Comparison of ENCODE assay signal across 8 cellular contexts in the genomic region with DNA sequence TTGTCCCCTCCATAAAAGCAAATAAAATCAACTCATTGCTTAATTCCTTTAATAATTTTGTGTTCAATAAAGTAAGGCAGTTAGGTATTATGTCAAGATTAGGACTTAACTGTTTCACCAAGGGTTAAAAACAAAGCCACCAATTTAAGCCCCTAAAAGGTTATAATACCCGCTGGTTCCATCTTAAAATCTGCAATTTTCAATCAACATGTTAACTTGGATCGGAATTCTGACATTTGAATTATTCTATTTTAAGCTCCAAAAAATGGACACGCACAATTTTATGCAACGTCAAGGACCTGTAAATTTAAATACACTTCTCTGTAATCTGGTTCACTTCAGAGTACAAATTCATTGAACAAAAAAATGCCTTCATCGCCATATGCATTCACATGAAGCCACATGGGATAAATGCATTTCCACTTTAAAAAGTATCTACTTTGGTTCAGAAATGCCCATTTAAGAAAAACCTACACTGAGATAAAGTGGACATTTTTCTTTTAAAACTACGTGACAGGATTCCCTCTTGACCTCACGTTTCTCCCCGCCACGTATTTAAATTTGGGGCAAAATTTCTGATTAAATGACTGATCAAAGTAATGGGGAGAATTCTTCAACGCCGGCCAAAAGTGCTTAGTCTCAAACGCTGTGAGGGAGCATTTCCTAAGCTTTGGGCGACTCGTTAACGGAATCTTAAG.
DNase-seq lines count a peak whose midpoint lies in the region; ATAC-seq lines count a peak whose summit lies in the region.

No MANE protein-coding gene starts in this region.

- H3K36me3 Mint-ChIP-seq in activated naive CD8-positive, alpha-beta T cell treated with anti-CD3 and anti-CD28 coated beads, Interleukin-2, amount 50 U/mL, for 24 hours (ENCODE audit: low read depth), result peaks cover 4% of the 10 kb centered on the region

- ATAC-seq in activated naive CD8-positive, alpha-beta T cell treated with anti-CD3 and anti-CD28 coated beads, Interleukin-2, amount 50 U/mL, for 24 hours, result no peak

- H3K36me3 ChIP-seq in BLaER1 (peaks cover 4% of the 10 kb centered on the region; the same call in 1 of the 2 replicates), HUES6 (ENCODE audit: control insufficient read depth, insufficient read depth, low read length) (no peaks in the 10 kb centered on the region)

- H3K9me3 ChIP-seq in BLaER1, result no peaks in the 10 kb centered on the region
- no peaks in the 10 kb centered on the region for H3K9me3 ChIP-seq in HUES6 (ENCODE audit: control insufficient read depth, insufficient read depth, low read depth, low read length)

- H3K27ac Mint-ChIP-seq in activated naive CD8-positive, alpha-beta T cell treated with anti-CD3 and anti-CD28 coated beads, Interleukin-2, amount 50 U/mL, for 24 hours, result peak overlapping the region; percentile 100

- peak overlapping the region; percentile 87 for H3K4me3 ChIP-seq in BLaER1
- peak overlapping the region; percentile 97 for H3K4me3 ChIP-seq in HUES6 (ENCODE audit: low read depth, low read length)

- DNase-seq in activated naive CD8-positive, alpha-beta T cell treated with anti-CD3 and anti-CD28 coated beads, Interleukin-2, amount 50 U/mL, for 24 hours, result no peak
- DNase-seq in inferior parietal cortex (ENCODE audit: extremely low spot score) (peak; percentile 40), superior temporal gyrus (ENCODE audit: extremely low spot score) (peak; percentile 45), activated gamma-delta T cell (lab: John Stamatoyannopoulos, UW) (no peak), LoVo (ENCODE audit: low spot score) (no peak), NCI-H2107 (lab: John Stamatoyannopoulos, UW) (no peak)

- H3K9me3 Mint-ChIP-seq in activated naive CD8-positive, alpha-beta T cell treated with anti-CD3 and anti-CD28 coated beads, Interleukin-2, amount 50 U/mL, for 24 hours, result no peaks in the 10 kb centered on the region

- peaks cover 36% of the 10 kb centered on the region for H3K4me1 Mint-ChIP-seq in activated naive CD8-positive, alpha-beta T cell treated with anti-CD3 and anti-CD28 coated beads, Interleukin-2, amount 50 U/mL, for 24 hours

- no peaks in the 10 kb centered on the region for H3K27me3 ChIP-seq in BLaER1
- H3K27me3 ChIP-seq in HUES6 (ENCODE audit: control insufficient read depth, insufficient read depth, low read length), result no peaks in the 10 kb centered on the region

- H3K4me1 ChIP-seq in BLaER1, result peaks cover 44% of the 10 kb centered on the region
- H3K4me1 ChIP-seq in HUES6 (ENCODE audit: control insufficient read depth, insufficient read depth, low read length), result peaks cover 4% of the 10 kb centered on the region; the same call in 1 of the 2 replicates

- H3K4me2 ChIP-seq in BLaER1, result peak overlapping the region; percentile 88

- H3K4me3 Mint-ChIP-seq in activated naive CD8-positive, alpha-beta T cell treated with anti-CD3 and anti-CD28 coated beads, Interleukin-2, amount 50 U/mL, for 24 hours, result peak overlapping the region; percentile 98

- peaks cover 6% of the 10 kb centered on the region; the same call in 1 of the 2 replicates for H4K20me1 ChIP-seq in BLaER1

- no peaks in the 10 kb centered on the region for H3K27me3 Mint-ChIP-seq in activated naive CD8-positive, alpha-beta T cell treated with anti-CD3 and anti-CD28 coated beads, Interleukin-2, amount 50 U/mL, for 24 hours

- H3K27ac ChIP-seq in BLaER1 (peak overlapping the region; percentile 91), HUES6 (ENCODE audit: low read depth, low read length) (peak overlapping the region; percentile 94)

- H3K9ac ChIP-seq in BLaER1 (peak overlapping the region; percentile 92), HUES6 (ENCODE audit: low read length) (peak overlapping the region; percentile 97)

Comparison
In these comparisons a context has a peak if more than half of its experiments do, and no peak if none do; other contexts are left out.
1. DNase-seq: peak in inferior parietal cortex (single experiment) and superior temporal gyrus (single experiment); none in activated naive CD8-positive, alpha-beta T cell treated with anti-CD3 and anti-CD28 coated beads, Interleukin-2, amount 50 U/mL, for 24 hours (single experiment), activated gamma-delta T cell (single experiment), LoVo (single experiment) and NCI-H2107 (single experiment).